ENCODE assay signal across 1 cellular context in the genomic region with DNA sequence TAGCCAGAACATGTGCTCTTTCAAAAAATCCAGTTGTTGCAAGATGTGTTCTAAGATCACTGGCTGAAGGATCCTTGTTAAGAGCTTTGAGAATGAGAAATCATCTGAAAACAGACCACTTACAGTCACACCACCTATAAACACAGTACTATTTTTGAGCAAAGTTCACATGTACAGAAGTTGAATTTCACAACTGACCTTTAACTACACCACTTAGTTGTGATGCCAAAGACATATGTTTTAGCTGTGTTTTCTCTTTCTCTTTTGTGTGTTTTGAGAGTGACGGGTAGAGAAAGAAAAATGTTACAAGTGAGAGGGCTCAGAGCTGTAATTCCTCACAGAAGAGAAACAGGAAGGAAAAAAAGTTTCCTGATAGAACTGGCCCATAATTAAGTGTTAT.
TF ChIP-seq lines count a peak whose summit lies in the region.

No MANE protein-coding gene starts in this region.

TF ChIP-seq in GM12878, 131 proteins besides CTCF, POLR2A, EP300 and RAD21:
- TF ChIP-seq, protein P1, sequence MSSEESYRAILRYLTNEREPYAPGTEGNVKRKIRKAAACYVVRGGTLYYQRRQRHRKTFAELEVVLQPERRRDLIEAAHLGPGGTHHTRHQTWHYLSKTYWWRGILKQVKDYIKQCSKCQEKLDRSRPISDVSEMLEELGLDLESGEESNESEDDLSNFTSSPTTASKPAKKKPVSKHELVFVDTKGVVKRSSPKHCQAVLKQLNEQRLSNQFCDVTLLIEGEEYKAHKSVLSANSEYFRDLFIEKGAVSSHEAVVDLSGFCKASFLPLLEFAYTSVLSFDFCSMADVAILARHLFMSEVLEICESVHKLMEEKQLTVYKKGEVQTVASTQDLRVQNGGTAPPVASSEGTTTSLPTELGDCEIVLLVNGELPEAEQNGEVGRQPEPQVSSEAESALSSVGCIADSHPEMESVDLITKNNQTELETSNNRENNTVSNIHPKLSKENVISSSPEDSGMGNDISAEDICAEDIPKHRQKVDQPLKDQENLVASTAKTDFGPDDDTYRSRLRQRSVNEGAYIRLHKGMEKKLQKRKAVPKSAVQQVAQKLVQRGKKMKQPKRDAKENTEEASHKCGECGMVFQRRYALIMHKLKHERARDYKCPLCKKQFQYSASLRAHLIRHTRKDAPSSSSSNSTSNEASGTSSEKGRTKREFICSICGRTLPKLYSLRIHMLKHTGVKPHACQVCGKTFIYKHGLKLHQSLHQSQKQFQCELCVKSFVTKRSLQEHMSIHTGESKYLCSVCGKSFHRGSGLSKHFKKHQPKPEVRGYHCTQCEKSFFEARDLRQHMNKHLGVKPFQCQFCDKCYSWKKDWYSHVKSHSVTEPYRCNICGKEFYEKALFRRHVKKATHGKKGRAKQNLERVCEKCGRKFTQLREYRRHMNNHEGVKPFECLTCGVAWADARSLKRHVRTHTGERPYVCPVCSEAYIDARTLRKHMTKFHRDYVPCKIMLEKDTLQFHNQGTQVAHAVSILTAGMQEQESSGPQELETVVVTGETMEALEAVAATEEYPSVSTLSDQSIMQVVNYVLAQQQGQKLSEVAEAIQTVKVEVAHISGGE (CRISPR knock-in tag; IDR thresholded peaks at IDR 0.05): no peak
- TF ChIP-seq POLR2AphosphoS2 (IDR thresholded peaks at IDR 0.05; ENCODE audit: low read depth, low read length) (no peak), ASH2L (IDR thresholded peaks at IDR 0.05; ENCODE audit: borderline replicate concordance, low read depth) (no peak), SPI1 (IDR thresholded peaks at IDR 0.05; ENCODE audit: borderline replicate concordance, insufficient read depth, low read depth, low read length) (no peak), SIN3A (IDR thresholded peaks at IDR 0.05; ENCODE audit: low read depth, low read length) (no peak), EED (IDR thresholded peaks at IDR 0.05; ENCODE audit: low read depth) (no peak), LARP7 (IDR thresholded peaks at IDR 0.05) (no peak), CBFB (IDR thresholded peaks at IDR 0.05; ENCODE audit: low read depth) (no peak), RAD51 (IDR thresholded peaks at IDR 0.05) (no peak), NR2C2 (IDR thresholded peaks at IDR 0.05; ENCODE audit: borderline replicate concordance, control insufficient read depth, insufficient read length, low read depth) (no peak), IKZF1 (conservative IDR thresholded peaks at IDR 0.05) (no peak), MTA3 (IDR thresholded peaks at IDR 0.05; ENCODE audit: borderline replicate concordance, low read length) (no peak), SUZ12 (IDR thresholded peaks at IDR 0.05; ENCODE audit: unreplicated experiment) (no peak), HDAC2 (IDR thresholded peaks at IDR 0.05) (no peak), CHD4 (IDR thresholded peaks at IDR 0.05) (no peak)
- TF ChIP-seq, protein P2, sequence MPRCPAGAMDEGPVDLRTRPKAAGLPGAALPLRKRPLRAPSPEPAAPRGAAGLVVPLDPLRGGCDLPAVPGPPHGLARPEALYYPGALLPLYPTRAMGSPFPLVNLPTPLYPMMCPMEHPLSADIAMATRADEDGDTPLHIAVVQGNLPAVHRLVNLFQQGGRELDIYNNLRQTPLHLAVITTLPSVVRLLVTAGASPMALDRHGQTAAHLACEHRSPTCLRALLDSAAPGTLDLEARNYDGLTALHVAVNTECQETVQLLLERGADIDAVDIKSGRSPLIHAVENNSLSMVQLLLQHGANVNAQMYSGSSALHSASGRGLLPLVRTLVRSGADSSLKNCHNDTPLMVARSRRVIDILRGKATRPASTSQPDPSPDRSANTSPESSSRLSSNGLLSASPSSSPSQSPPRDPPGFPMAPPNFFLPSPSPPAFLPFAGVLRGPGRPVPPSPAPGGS (IDR thresholded peaks at IDR 0.05; ENCODE audit: borderline replicate concordance, insufficient read depth, low read depth, low read length, poor library complexity, severe bottlenecking): no peak
- TF ChIP-seq, protein P3, sequence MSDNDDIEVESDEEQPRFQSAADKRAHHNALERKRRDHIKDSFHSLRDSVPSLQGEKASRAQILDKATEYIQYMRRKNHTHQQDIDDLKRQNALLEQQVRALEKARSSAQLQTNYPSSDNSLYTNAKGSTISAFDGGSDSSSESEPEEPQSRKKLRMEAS (IDR thresholded peaks at IDR 0.05; ENCODE audit: low read depth, low read length): no peak
- TF ChIP-seq, protein P4, sequence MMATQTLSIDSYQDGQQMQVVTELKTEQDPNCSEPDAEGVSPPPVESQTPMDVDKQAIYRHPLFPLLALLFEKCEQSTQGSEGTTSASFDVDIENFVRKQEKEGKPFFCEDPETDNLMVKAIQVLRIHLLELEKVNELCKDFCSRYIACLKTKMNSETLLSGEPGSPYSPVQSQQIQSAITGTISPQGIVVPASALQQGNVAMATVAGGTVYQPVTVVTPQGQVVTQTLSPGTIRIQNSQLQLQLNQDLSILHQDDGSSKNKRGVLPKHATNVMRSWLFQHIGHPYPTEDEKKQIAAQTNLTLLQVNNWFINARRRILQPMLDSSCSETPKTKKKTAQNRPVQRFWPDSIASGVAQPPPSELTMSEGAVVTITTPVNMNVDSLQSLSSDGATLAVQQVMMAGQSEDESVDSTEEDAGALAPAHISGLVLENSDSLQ (IDR thresholded peaks at IDR 0.05): no peak
- TF ChIP-seq, protein P5, sequence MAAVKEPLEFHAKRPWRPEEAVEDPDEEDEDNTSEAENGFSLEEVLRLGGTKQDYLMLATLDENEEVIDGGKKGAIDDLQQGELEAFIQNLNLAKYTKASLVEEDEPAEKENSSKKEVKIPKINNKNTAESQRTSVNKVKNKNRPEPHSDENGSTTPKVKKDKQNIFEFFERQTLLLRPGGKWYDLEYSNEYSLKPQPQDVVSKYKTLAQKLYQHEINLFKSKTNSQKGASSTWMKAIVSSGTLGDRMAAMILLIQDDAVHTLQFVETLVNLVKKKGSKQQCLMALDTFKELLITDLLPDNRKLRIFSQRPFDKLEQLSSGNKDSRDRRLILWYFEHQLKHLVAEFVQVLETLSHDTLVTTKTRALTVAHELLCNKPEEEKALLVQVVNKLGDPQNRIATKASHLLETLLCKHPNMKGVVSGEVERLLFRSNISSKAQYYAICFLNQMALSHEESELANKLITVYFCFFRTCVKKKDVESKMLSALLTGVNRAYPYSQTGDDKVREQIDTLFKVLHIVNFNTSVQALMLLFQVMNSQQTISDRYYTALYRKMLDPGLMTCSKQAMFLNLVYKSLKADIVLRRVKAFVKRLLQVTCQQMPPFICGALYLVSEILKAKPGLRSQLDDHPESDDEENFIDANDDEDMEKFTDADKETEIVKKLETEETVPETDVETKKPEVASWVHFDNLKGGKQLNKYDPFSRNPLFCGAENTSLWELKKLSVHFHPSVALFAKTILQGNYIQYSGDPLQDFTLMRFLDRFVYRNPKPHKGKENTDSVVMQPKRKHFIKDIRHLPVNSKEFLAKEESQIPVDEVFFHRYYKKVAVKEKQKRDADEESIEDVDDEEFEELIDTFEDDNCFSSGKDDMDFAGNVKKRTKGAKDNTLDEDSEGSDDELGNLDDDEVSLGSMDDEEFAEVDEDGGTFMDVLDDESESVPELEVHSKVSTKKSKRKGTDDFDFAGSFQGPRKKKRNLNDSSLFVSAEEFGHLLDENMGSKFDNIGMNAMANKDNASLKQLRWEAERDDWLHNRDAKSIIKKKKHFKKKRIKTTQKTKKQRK (IDR thresholded peaks at IDR 0.05; ENCODE audit: low read depth, low read length): no peak
